8 cellular contexts compared by ENCODE assay signal in the genomic region with DNA sequence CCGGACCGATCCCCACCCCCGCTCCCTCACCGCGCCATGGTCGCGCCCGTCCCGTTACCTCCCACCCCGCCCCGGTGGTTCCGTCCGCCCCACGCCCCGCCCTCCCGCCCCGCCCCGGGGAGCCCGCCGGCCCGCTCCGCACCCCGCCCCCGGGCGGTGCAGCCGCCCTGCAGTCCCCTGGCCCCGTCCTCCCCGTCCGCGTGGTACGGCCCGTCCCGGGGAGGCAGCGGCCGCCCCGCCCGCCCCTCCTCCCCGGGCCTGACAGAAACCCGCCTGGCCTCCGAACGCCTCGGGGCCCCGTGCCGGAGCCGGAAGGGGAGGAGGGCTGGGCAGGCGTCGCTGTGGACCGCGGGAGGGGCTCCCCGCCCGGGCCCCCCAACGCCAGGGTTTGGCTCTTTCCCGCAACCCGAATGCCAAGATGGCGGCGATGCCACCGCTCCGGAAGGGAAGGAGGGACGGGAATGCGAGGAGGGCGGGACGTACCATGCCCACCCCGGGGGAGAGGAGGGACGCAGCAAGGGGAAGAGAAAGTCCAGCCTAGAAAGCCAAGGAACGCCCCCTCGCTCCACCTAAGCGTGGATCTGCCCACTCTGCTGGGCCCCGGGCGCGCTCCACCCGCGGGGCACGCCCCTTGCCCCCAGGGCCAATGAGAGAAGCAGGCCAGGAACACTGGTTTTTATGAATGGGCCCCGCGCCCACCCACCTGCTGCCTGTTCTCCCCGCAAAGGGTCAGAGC. TPM values are rescaled to one million over a fixed set of nuclear protein-coding genes. Genes with fewer than 3 reads are reported as not detected.
DNase-seq lines count a peak whose midpoint lies in the region; ATAC-seq and TF ChIP-seq lines count a peak whose summit lies in the region.

A gene (minus strand): TSS at position 56 of the 736 bp plus-strand sequence. CDS start 132 bp downstream, outside the sequence.

- H3K4me3 Mint-ChIP-seq in T-helper 17 cell, result peak within 1 kb of the TSS; percentile 98
- peak within 1 kb of the TSS; percentile 90 for H3K4me3 Mint-ChIP-seq in progenitor cell of endocrine pancreas (ENCODE audit: low read depth)

- peak within 1 kb of the TSS; percentile 97 for H3K4me3 ChIP-seq in left ventricle myocardium inferior
- peak within 1 kb of the TSS; percentile 62 for H3K4me3 ChIP-seq in upper lobe of right lung

- H3K27ac ChIP-seq in left ventricle myocardium inferior (replicated peaks) (peak within 1 kb of the TSS; percentile 98), upper lobe of right lung (peak within 1 kb of the TSS; percentile 99)

- DNase-seq in NCI-H187 (lab: John Stamatoyannopoulos, UW), result peak; percentile 89 to 98
- DNase-seq in T-helper 17 cell, result peak; percentile 63 to 80 (median 78)
- DNase-seq in amygdala (lab: John Stamatoyannopoulos, UW), result peak; percentile 77 to 99 (median 93)
- DNase-seq in left ventricle myocardium inferior, result peak; percentile 97
- peak; percentile 96 for DNase-seq in progenitor cell of endocrine pancreas (ENCODE audit: low spot score, unreplicated experiment)
- peak; percentile 98 for DNase-seq in upper lobe of right lung

- H3K36me3 ChIP-seq in left ventricle myocardium inferior, result peaks cover 44% of the 10 kb centered on the region
- peaks cover 38% of the 10 kb centered on the region for H3K36me3 ChIP-seq in upper lobe of right lung

- H3K27me3 ChIP-seq in left ventricle myocardium inferior (ENCODE audit: low read depth), result no peaks in the 10 kb centered on the region
- no peaks in the 10 kb centered on the region for H3K27me3 ChIP-seq in upper lobe of right lung

- H3K36me3 Mint-ChIP-seq in T-helper 17 cell (ENCODE audit: low read depth) (peaks cover 5% of the 10 kb centered on the region), progenitor cell of endocrine pancreas (ENCODE audit: insufficient read depth) (peaks cover 22% of the 10 kb centered on the region)

- H3K27me3 Mint-ChIP-seq in T-helper 17 cell (no peaks in the 10 kb centered on the region), progenitor cell of endocrine pancreas (no peaks in the 10 kb centered on the region)

- H3K4me1 ChIP-seq in left ventricle myocardium inferior, result peaks cover 50% of the 10 kb centered on the region
- H3K4me1 ChIP-seq in upper lobe of right lung, result peaks cover 20% of the 10 kb centered on the region

- no peaks in the 10 kb centered on the region for H3K9me3 ChIP-seq in T-helper 17 cell (ENCODE audit: control insufficient read depth, low read length, poor library complexity, severe bottlenecking)
- H3K9me3 ChIP-seq in left ventricle myocardium inferior (replicated peaks), result peaks cover 7% of the 10 kb centered on the region
- no peaks in the 10 kb centered on the region for H3K9me3 ChIP-seq in upper lobe of right lung

- H3K4me1 Mint-ChIP-seq in T-helper 17 cell, result peaks cover 35% of the 10 kb centered on the region
- H3K4me1 Mint-ChIP-seq in progenitor cell of endocrine pancreas (ENCODE audit: low read depth), result peaks cover 28% of the 10 kb centered on the region

- intact Hi-C loops in left ventricle myocardium inferior (cut with micrococcal nuclease) (no loop called here), upper lobe of right lung (cut with DNase I) (no loop called here)

- no peak for TF ChIP-seq CTCF in left ventricle myocardium inferior (IDR thresholded peaks at IDR 0.05; ENCODE audit: borderline replicate concordance)
- no peak for TF ChIP-seq CTCF in progenitor cell of endocrine pancreas (IDR thresholded peaks at IDR 0.05; ENCODE audit: unreplicated experiment)
- no peak for TF ChIP-seq CTCF in upper lobe of right lung (IDR thresholded peaks at IDR 0.05)

- ATAC-seq in GM18499 (IDR thresholded peaks at IDR 0.05; ENCODE audit: insufficient read depth, unreplicated experiment) (peak; percentile 62), HG02938 (IDR thresholded peaks at IDR 0.05; ENCODE audit: unreplicated experiment) (peak; percentile 72), T-helper 17 cell (peak; percentile 79), upper lobe of right lung (peak; percentile 97)

- peak within 1 kb of the TSS; percentile 96 for H3K27ac Mint-ChIP-seq in T-helper 17 cell
- peak within 1 kb of the TSS; percentile 98 for H3K27ac Mint-ChIP-seq in progenitor cell of endocrine pancreas

- H3K9me3 Mint-ChIP-seq in progenitor cell of endocrine pancreas (ENCODE audit: low read depth), result no peaks in the 10 kb centered on the region

RNA-seq across cellular contexts. Expression of the gene that starts here (rescaled TPM):
- total RNA-seq in T-helper 17 cell (10 to 100 TPM; 28.2 to 33.5 TPM), left ventricle myocardium inferior (42.7 TPM), progenitor cell of endocrine pancreas (66.8 and 77.8 TPM in 2 replicates), upper lobe of right lung (50.5 TPM)

Comparison
In these comparisons a context has a peak if more than half of its experiments do, and no peak if none do; other contexts are left out.
1. Peak in every context shown above with its lines: DNase-seq, ATAC-seq, H3K4me3 ChIP-seq and H3K27ac ChIP-seq.